11 cellular contexts compared by ENCODE assay signal in the genomic region with DNA sequence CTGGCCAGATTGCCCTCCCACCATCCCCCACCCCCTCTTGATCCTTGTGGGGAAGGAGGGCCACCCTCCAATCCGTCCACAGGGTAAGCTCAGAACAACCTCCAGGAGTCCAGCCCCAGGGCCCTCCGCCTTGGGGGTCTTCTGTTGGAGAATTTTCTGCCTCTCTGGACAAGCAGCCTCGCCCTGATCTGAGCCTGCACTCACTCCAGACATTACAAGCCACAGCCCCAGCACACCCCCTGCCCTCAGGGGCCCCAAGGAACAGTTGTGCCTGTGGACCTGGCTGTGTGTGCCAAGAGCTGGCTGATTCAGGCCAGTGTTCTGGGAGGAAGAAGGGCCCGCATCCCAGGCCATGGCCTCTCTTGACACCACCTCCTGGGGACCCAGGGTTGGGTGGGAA. TPM values are rescaled to one million over a fixed set of nuclear protein-coding genes. Genes with fewer than 3 reads are reported as not detected.
A peak's percentile ranks its signal among the peaks of the same experiment; 100 is the strongest.
DNase-seq lines count a peak whose midpoint lies in the region; ATAC-seq, FAIRE-seq and TF ChIP-seq lines count a peak whose summit lies in the region.
"Had no signal": no experiment of that assay in that cellular context is flagged by ENCODE, and none has a peak within 500 bp of the region (broad histone marks: within the 10 kb centered on the region; RNA-seq: fewer than 3 reads in every experiment).

No MANE protein-coding gene starts in this region.

- peaks cover 18% of the 10 kb centered on the region for H3K27me3 Mint-ChIP-seq in astrocyte (ENCODE audit: low read depth, unreplicated experiment)
- no peaks in the 10 kb centered on the region for H3K27me3 Mint-ChIP-seq in memory B cell

- H3K9me3 ChIP-seq in astrocyte (ENCODE audit: insufficient read depth, low read depth, low read length) = peaks cover 3% of the 10 kb centered on the region
- no peaks in the 10 kb centered on the region for H3K9me3 ChIP-seq in vagina
- H3K9me3 ChIP-seq: mucosa of descending colon had no signal

- no peak for TF ChIP-seq POLR2A in vagina (IDR thresholded peaks at IDR 0.05)

- FAIRE-seq in astrocyte (lab: Jason Lieb, UNC) = no peak

- H3K4me3 ChIP-seq in astrocyte (ENCODE audit: insufficient read depth, low read depth, low read length) (no peak overlapping the region), vagina (peak overlapping the region; percentile 48 to 56)

- peaks cover 2% of the 10 kb centered on the region for H3K9me3 Mint-ChIP-seq in astrocyte (ENCODE audit: unreplicated experiment)
- H3K9me3 Mint-ChIP-seq in memory B cell = no peaks in the 10 kb centered on the region

- TF ChIP-seq CTCF in astrocyte (IDR thresholded peaks at IDR 0.05; ENCODE audit: insufficient read depth, low read depth, low read length) (no peak), vagina (IDR thresholded peaks at IDR 0.05) (no peak)

- H3K36me3 ChIP-seq in astrocyte (ENCODE audit: insufficient read depth, low read length) (no peaks in the 10 kb centered on the region), vagina (peaks cover 0 to 17% of the 10 kb centered on the region in 2 donors)

- H3K4me3 Mint-ChIP-seq in astrocyte (ENCODE audit: unreplicated experiment) (peak overlapping the region; percentile 20), memory B cell (peak overlapping the region; percentile 69)
- H3K4me3 Mint-ChIP-seq: activated CD4-positive, alpha-beta T cell treated with anti-CD3 and anti-CD28 coated beads for 36 hours had no signal

- no peak overlapping the region for H2AFZ ChIP-seq in astrocyte (ENCODE audit: low read depth, low read length)

- H3K27ac ChIP-seq in astrocyte (ENCODE audit: low read depth, low read length) (no peak overlapping the region), vagina (peak overlapping the region; percentile 66)

- H3K4me1 Mint-ChIP-seq in astrocyte (ENCODE audit: low read depth, unreplicated experiment) (peaks cover 16% of the 10 kb centered on the region), memory B cell (peaks cover 11% of the 10 kb centered on the region)

- H3K27me3 ChIP-seq in astrocyte (ENCODE audit: insufficient read depth, low read length) = peaks cover 31% of the 10 kb centered on the region
- H3K27me3 ChIP-seq in vagina = peaks cover 3% of the 10 kb centered on the region

- H3K27ac Mint-ChIP-seq in astrocyte (ENCODE audit: unreplicated experiment) (peak overlapping the region; percentile 34), memory B cell (no peak overlapping the region)
- H3K27ac Mint-ChIP-seq: activated CD4-positive, alpha-beta T cell treated with anti-CD3 and anti-CD28 coated beads for 36 hours had no signal

- H3K4me1 ChIP-seq in astrocyte (ENCODE audit: insufficient read depth, low read length) (peaks cover 31% of the 10 kb centered on the region), vagina (peaks cover 48% of the 10 kb centered on the region)

- peaks cover 20% of the 10 kb centered on the region for H4K20me1 ChIP-seq in astrocyte (ENCODE audit: insufficient read depth, low read length)

- no peaks in the 10 kb centered on the region for H3K79me2 ChIP-seq in astrocyte (ENCODE audit: insufficient read depth, low read length)

- ATAC-seq in Right ventricle myocardium inferior (no peak), Right ventricle myocardium superior (ENCODE audit: poor library complexity) (no peak), memory B cell (ENCODE audit: low read depth) (no peak), HG03045 (IDR thresholded peaks at IDR 0.05; ENCODE audit: unreplicated experiment) (no peak)
- ATAC-seq: activated CD4-positive, alpha-beta T cell treated with anti-CD3 and anti-CD28 coated beads for 36 hours had no signal

- H3K36me3 Mint-ChIP-seq in astrocyte (ENCODE audit: low read depth, unreplicated experiment) (peaks cover 7% of the 10 kb centered on the region), memory B cell (no peaks in the 10 kb centered on the region)

- DNase-seq in Right ventricle myocardium inferior (ENCODE audit: missing footprints) = peak; percentile 52
- no peak for DNase-seq in Right ventricle myocardium superior
- DNase-seq in astrocyte (ENCODE audit: low read depth) = no peak
- no peak for DNase-seq in memory B cell (ENCODE audit: low spot score in 2 of 2)
- no peak for DNase-seq in vagina (ENCODE audit: extremely low spot score in 2 of 2)
- no peak for DNase-seq in NCI-H526 treated with DMSO at 0.1 percent for 48 hours (lab: John Stamatoyannopoulos, UW)
- DNase-seq in HUDEP-2 (lab: John Stamatoyannopoulos, UW; ENCODE audit: unreplicated experiment in 76 of 76) = no peak
- DNase-seq: NCI-H2171 had no signal

- peak overlapping the region; percentile 88 for H3K4me2 ChIP-seq in astrocyte (ENCODE audit: low read length)

- H3K9ac ChIP-seq in astrocyte (ENCODE audit: low read length) = no peak overlapping the region

- intact Hi-C loops in Right ventricle myocardium inferior (cut with DNase I) (no loop called here), Right ventricle myocardium superior (cut with DNase I) (no loop called here), vagina (cut with DNase I) (no loop called here)

RNA-seq across cellular contexts. Expression of gene ARHGAP27, which starts 0.5 kb away (rescaled TPM):
- total RNA-seq in Right ventricle myocardium inferior (34.4 TPM), Right ventricle myocardium superior (30.4 TPM), astrocyte (4.4 and 10.0 TPM in 2 replicates), vagina (80.0 TPM)

RNA-seq across cellular contexts. Expression of gene PLEKHM1, which starts 57.4 kb away (rescaled TPM):
- total RNA-seq in Right ventricle myocardium inferior (26.9 TPM), Right ventricle myocardium superior (23.2 TPM), astrocyte (32.5 and 41.9 TPM in 2 replicates), vagina (93.1 TPM)
